In the genomic region with DNA sequence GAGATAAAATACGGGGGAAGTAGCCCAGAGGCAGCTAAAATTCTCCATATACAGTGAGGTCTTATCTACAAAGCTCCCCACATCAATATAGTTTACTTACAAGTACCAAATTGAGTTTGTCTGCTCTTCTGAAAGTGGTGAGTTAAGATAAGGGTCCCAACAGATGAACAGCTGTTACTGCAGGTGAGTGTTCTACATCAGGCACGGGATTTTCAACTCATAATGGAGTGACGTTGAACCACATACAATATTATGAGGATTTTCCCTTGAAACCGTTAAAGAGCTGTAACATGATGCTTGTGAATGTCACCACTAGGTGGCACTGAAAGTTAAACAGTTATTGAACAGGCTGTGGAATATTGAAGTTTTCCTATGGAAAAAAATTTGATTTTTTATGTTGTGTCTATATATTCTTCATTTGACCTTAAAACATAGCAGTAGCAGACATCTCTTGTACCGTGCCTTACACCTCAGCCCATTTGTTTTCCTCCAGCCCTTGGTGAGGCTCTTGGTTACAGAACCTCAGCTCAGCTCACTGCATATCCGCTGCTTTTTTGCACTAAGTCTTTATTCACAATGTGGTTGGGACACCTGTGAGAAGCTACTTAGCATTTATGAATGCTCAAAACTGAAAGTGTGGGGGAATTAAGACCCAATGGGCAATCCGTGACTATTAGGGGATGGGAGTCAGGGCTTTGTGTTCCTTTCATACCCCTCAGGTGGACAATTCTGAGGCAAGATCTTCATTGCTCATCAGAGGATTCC, we compare ENCODE assay signal across 8 cellular contexts. TPM values are rescaled to one million over a fixed set of nuclear protein-coding genes. Genes with fewer than 3 reads are reported as not detected.
DNase-seq lines count a peak whose midpoint lies in the region; ATAC-seq and TF ChIP-seq lines count a peak whose summit lies in the region.

No MANE protein-coding gene starts in this region.

- CTCF ChIA-PET in activated CD4-positive, alpha-beta memory T cell treated with anti-CD3 and anti-CD28 coated beads for 36 hours (lab: Charles Lee): interaction anchor here (0.6 to 3.4 kb wide), 32 partner anchors 9 to 885 kb away, joined by 3 to 33 read pairs (median 4); a partner anchor contains a TSS

- no peaks in the 10 kb centered on the region for H4K20me1 ChIP-seq in SU-DHL-6 (ENCODE audit: low read depth, low read length)

- ATAC-seq in GM18520 (IDR thresholded peaks at IDR 0.05; ENCODE audit: unreplicated experiment): peak; percentile 55
- ATAC-seq in omental fat pad (ENCODE audit: low FRiP score): peak; percentile 59
- no peak for ATAC-seq in HG02970 (IDR thresholded peaks at IDR 0.05; ENCODE audit: low FRiP score, unreplicated experiment)

- no peaks in the 10 kb centered on the region for H3K36me3 Mint-ChIP-seq in activated CD4-positive, alpha-beta memory T cell treated with anti-CD3 and anti-CD28 coated beads for 36 hours

- peaks cover 7% of the 10 kb centered on the region for H3K4me1 Mint-ChIP-seq in activated CD4-positive, alpha-beta memory T cell treated with anti-CD3 and anti-CD28 coated beads for 36 hours (ENCODE audit: low read depth)

- H3K27me3 ChIP-seq in SU-DHL-6 (ENCODE audit: low read length): no peaks in the 10 kb centered on the region

- no peaks in the 10 kb centered on the region for H3K79me2 ChIP-seq in SU-DHL-6 (ENCODE audit: insufficient read depth, low read length)

- no peaks in the 10 kb centered on the region for H3K36me3 ChIP-seq in SU-DHL-6 (ENCODE audit: low read length)

- intact Hi-C loops in activated CD4-positive, alpha-beta memory T cell treated with anti-CD3 and anti-CD28 coated beads for 36 hours (cut with micrococcal nuclease): loop anchor here (1.0 to 10.0 kb wide), 5 partner anchors 128 to 871 kb away; a partner anchor contains a TSS

- H3F3A ChIP-seq in SU-DHL-6 (ENCODE audit: insufficient read depth): no peaks in the 10 kb centered on the region

- POLR2A ChIA-PET in activated CD4-positive, alpha-beta memory T cell treated with anti-CD3 and anti-CD28 coated beads for 36 hours (lab: Charles Lee): no interaction called here

- no peak overlapping the region for H3K4me3 Mint-ChIP-seq in activated CD4-positive, alpha-beta memory T cell treated with anti-CD3 and anti-CD28 coated beads for 36 hours

- peak; percentile 73 for TF ChIP-seq CTCF in SU-DHL-6 (IDR thresholded peaks at IDR 0.05; ENCODE audit: insufficient read depth, low read length, poor library complexity, severe bottlenecking)
- no peak for TF ChIP-seq CTCF in omental fat pad (IDR thresholded peaks at IDR 0.05)

- no peaks in the 10 kb centered on the region for H3K9me3 ChIP-seq in SU-DHL-6 (ENCODE audit: insufficient read depth, low read length)

- H3K4me3 ChIP-seq in SU-DHL-6 (ENCODE audit: insufficient read depth, low read length, poor library complexity, severe bottlenecking): no peak overlapping the region

- no peaks in the 10 kb centered on the region for H3K9me3 Mint-ChIP-seq in activated CD4-positive, alpha-beta memory T cell treated with anti-CD3 and anti-CD28 coated beads for 36 hours

- no peak overlapping the region for H2AFZ ChIP-seq in SU-DHL-6 (ENCODE audit: low read depth, low read length, severe bottlenecking)

- no peak overlapping the region for H3K27ac Mint-ChIP-seq in activated CD4-positive, alpha-beta memory T cell treated with anti-CD3 and anti-CD28 coated beads for 36 hours

- no peaks in the 10 kb centered on the region for H3K9me2 ChIP-seq in SU-DHL-6 (replicated peaks; ENCODE audit: insufficient read depth, low read length)

- no peak overlapping the region for H3K9ac ChIP-seq in SU-DHL-6 (ENCODE audit: low read length)

- DNase-seq in COLO829 (ENCODE audit: low spot score) (peak; percentile 59), LHCN-M2 (ENCODE audit: low read depth) (peak; percentile 55), fibroblast of gingiva (ENCODE audit: low read depth) (peak; percentile 51), omental fat pad (ENCODE audit: low spot score) (no peak)
- DNase-seq in activated CD4-positive, alpha-beta memory T cell treated with anti-CD3 and anti-CD28 coated beads for 36 hours: no peak

- no peak overlapping the region for H3K27ac ChIP-seq in SU-DHL-6 (ENCODE audit: low read depth, low read length)

- no peak overlapping the region for H3K4me2 ChIP-seq in SU-DHL-6 (ENCODE audit: low read depth, low read length, poor library complexity, severe bottlenecking)

- H3K27me3 Mint-ChIP-seq in activated CD4-positive, alpha-beta memory T cell treated with anti-CD3 and anti-CD28 coated beads for 36 hours: peaks cover 12% of the 10 kb centered on the region

RNA-seq across cellular contexts. Expression of a gene that starts 23.2 kb away (rescaled TPM):
- total RNA-seq in LHCN-M2 (2014; rRNA removed) (0.11 TPM in 1 of 2 replicates, not detected in the other), omental fat pad (1 to 10 TPM in 3 of 4 donors, under 1 TPM in 1; 0.84 to 3.7 (median 3.1) TPM)
- polyA plus RNA-seq in LHCN-M2 (2012): not detected
- not detected for total RNA-seq in activated CD4-positive, alpha-beta memory T cell treated with anti-CD3 and anti-CD28 coated beads for 36 hours

RNA-seq across cellular contexts. Expression of a gene that starts 50.3 kb away (rescaled TPM):
- total RNA-seq in LHCN-M2 (2014; rRNA removed): not detected in 2 replicates
- polyA plus RNA-seq in LHCN-M2 (2012): not detected
- total RNA-seq in omental fat pad: not detected
- not detected for total RNA-seq in activated CD4-positive, alpha-beta memory T cell treated with anti-CD3 and anti-CD28 coated beads for 36 hours

Comparison
In these comparisons a context has a peak if more than half of its experiments do, and no peak if none do; other contexts are left out.
1. DNase-seq: peak in COLO829 (single experiment), LHCN-M2 (single experiment) and fibroblast of gingiva (single experiment); none in omental fat pad (single experiment) and activated CD4-positive, alpha-beta memory T cell treated with anti-CD3 and anti-CD28 coated beads for 36 hours (single experiment).